Comparison of ENCODE assay signal across 9 cellular contexts in genomic region chr6:27829453-27830211, GRCh38.
A peak's percentile ranks its signal among the peaks of the same experiment; 100 is the strongest.
DNase-seq lines count a peak whose midpoint lies in the region; ATAC-seq and TF ChIP-seq lines count a peak whose summit lies in the region.
"Had no signal": no experiment of that assay in that cellular context is flagged by ENCODE, and none has a peak within 500 bp of the region (broad histone marks: within the 10 kb centered on the region; RNA-seq: fewer than 3 reads in every experiment).

No MANE protein-coding gene starts in this region.

- ATAC-seq in PC-3 (peak; percentile 9; the same call in 1 of the 2 replicates), HG03457 (IDR thresholded peaks at IDR 0.05; ENCODE audit: unreplicated experiment) (no peak)

- no peak for TF ChIP-seq CTCF in GM06990 (IDR thresholded peaks at IDR 0.05; ENCODE audit: insufficient read depth, low read length, poor library complexity, severe bottlenecking)
- no peak for TF ChIP-seq CTCF in PC-3 (conservative IDR thresholded peaks at IDR 0.05; ENCODE audit: low read depth, low read length)
- no peak for TF ChIP-seq CTCF in dorsolateral prefrontal cortex (IDR thresholded peaks at IDR 0.05 in 54 of 56, conservative IDR thresholded peaks at IDR 0.05 in 2 of 56; ENCODE audit: low read depth in 1 of 56, partially characterized antibody in 56 of 56)
- no peak for TF ChIP-seq CTCF in neural crest cell (conservative IDR thresholded peaks at IDR 0.05)

- peak overlapping the region; percentile 59; the same call in 1 of the 2 replicates for H3K9ac ChIP-seq in PC-3 (ENCODE audit: low read length)

- no peaks in the 10 kb centered on the region for H3F3A ChIP-seq in PC-3 (ENCODE audit: low read length, unreplicated experiment)

- no peaks in the 10 kb centered on the region for H3K9me3 ChIP-seq in PC-3 (ENCODE audit: low read length)

- peak overlapping the region; percentile 77 for H3K4me2 ChIP-seq in PC-3 (ENCODE audit: low read length)

- peaks cover 23% of the 10 kb centered on the region for H3K27me3 Mint-ChIP-seq in neural crest cell (ENCODE audit: low read depth)

- POLR2A ChIA-PET in PC-3 (lab: Charles Lee; ENCODE audit: unreplicated experiment) = no interaction called here

- peaks cover 8% of the 10 kb centered on the region for H3K79me2 ChIP-seq in PC-3 (ENCODE audit: low read length)

- BruUV-seq in PC-3 (replicated peaks; lab: Mats Ljungman, UMichigan) = no TSS peak

- peaks cover 7% of the 10 kb centered on the region; the same call in 1 of the 2 replicates for H4K20me1 ChIP-seq in PC-3 (ENCODE audit: low read length)

- peak overlapping the region; percentile 47; the same call in 1 of the 2 replicates for H3K27ac ChIP-seq in PC-3 (ENCODE audit: low read length)
- peak overlapping the region in 6 of 59 donors; percentile 35 to 87 (median 79) for H3K27ac ChIP-seq in dorsolateral prefrontal cortex

- peak overlapping the region; percentile 91 for H3K4me3 Mint-ChIP-seq in neural crest cell

- H3K36me3 ChIP-seq in GM06990 (ENCODE audit: control insufficient read depth, insufficient read depth, low read length) (no peaks in the 10 kb centered on the region), PC-3 (ENCODE audit: low read depth, low read length) (no peaks in the 10 kb centered on the region)

- peaks cover 3% of the 10 kb centered on the region for H3K9me3 Mint-ChIP-seq in neural crest cell

- H3K36me3 Mint-ChIP-seq in neural crest cell (ENCODE audit: low read depth) = peaks cover 26% of the 10 kb centered on the region

- no peaks in the 10 kb centered on the region for H3K4me1 ChIP-seq in PC-3 (ENCODE audit: insufficient read depth, low read length)

- H3K4me1 Mint-ChIP-seq in neural crest cell = peaks cover 43% of the 10 kb centered on the region

- H3K9me2 ChIP-seq in PC-3 (replicated peaks; ENCODE audit: low read length) = no peaks in the 10 kb centered on the region

- CTCF ChIA-PET in PC-3 (lab: Charles Lee) = no interaction called here

- no peaks in the 10 kb centered on the region for H3K27me3 ChIP-seq in GM06990 (replicated peaks; ENCODE audit: control insufficient read depth, insufficient read depth, low read length)
- no peaks in the 10 kb centered on the region for H3K27me3 ChIP-seq in PC-3 (ENCODE audit: low read length)
- H3K27me3 ChIP-seq in dorsolateral prefrontal cortex = peaks cover 0 to 67% (median 8%) of the 10 kb centered on the region in 45 donors

- intact Hi-C loops in PC-3 (cut with micrococcal nuclease) = loop anchor here (10.0 kb wide), 2 partner anchors 255 to 1705 kb away; partner anchors contain the start of gene ZNF165
- intact Hi-C loops in dorsolateral prefrontal cortex (cut with DNase I) = loop anchor here in 1 of 2 donors (10.0 kb wide), 1 partner anchor 65 kb away; a partner anchor contains a TSS

- DNase-seq in GM06990 (ENCODE audit: extremely low read depth, insufficient read length) (no peak), PC-3 (peak; percentile 28), dorsolateral prefrontal cortex (no peak), neural crest cell (ENCODE audit: low read depth, low spot score) (no peak), putamen (ENCODE audit: low spot score) (no peak), COR-L47 (lab: John Stamatoyannopoulos, UW) (no peak)
- no peak for DNase-seq in stimulated activated CD4-positive, alpha-beta T cell treated with anti-CD3 and anti-CD28 coated beads, Interleukin-4, amount 100 ng/mL, for 24 hours
- DNase-seq: NCI-H1417 treated with DMSO at 0.1 percent for 48 hours had no signal

- peak overlapping the region; percentile 21 for H3K27ac Mint-ChIP-seq in neural crest cell (ENCODE audit: unreplicated experiment)

- H2AFZ ChIP-seq in PC-3 (ENCODE audit: low read length) = no peak overlapping the region

- H3K4me3 ChIP-seq in GM06990 (replicated peaks; ENCODE audit: low read depth, low read length) = peak overlapping the region; percentile 73
- peak overlapping the region; percentile 67 for H3K4me3 ChIP-seq in PC-3 (ENCODE audit: low read length)
- peak overlapping the region in 41 of 59 donors; percentile 34 to 70 (median 58) for H3K4me3 ChIP-seq in dorsolateral prefrontal cortex
